In genomic region chr9:92598382-92598781, GRCh38 we compare ENCODE assay signal across 1 cellular context.
TF ChIP-seq lines count a peak whose summit lies in the region.

No MANE protein-coding gene starts in this region.

TF ChIP-seq in HepG2, 621 proteins besides CTCF, POLR2A, EP300 and RAD21 (continued from another document and continues in another):
- peak; percentile 32; the same call in 1 of the 2 replicates for TF ChIP-seq ZFX (CRISPR knock-in tag; IDR thresholded peaks at IDR 0.05; ENCODE audit: low read depth)
- peak; percentile 32; the same call in 1 of the 2 replicates for TF ChIP-seq PHF20 (CRISPR knock-in tag; IDR thresholded peaks at IDR 0.05)
- TF ChIP-seq ZNF652 (CRISPR knock-in tag; IDR thresholded peaks at IDR 0.05; ENCODE audit: borderline replicate concordance, low read depth), result no peak
- no peak for TF ChIP-seq MXD1 (CRISPR knock-in tag; IDR thresholded peaks at IDR 0.05)
- peak; percentile 57; the same call in 1 of the 2 replicates for TF ChIP-seq ZNF292 (CRISPR knock-in tag; IDR thresholded peaks at IDR 0.05; ENCODE audit: borderline replicate concordance, low read depth)
- TF ChIP-seq GRHL1 (CRISPR knock-in tag; conservative IDR thresholded peaks at IDR 0.05), result no peak
- TF ChIP-seq SNAPC4 (CRISPR knock-in tag; IDR thresholded peaks at IDR 0.05), result no peak
- TF ChIP-seq MAZ (IDR thresholded peaks at IDR 0.05; ENCODE audit: borderline replicate concordance, low read depth, low read length), result no peak
- 0 out of 2 replicates have a peak, but pooled peaks have one; percentile 30 for TF ChIP-seq MAZ (CRISPR knock-in tag; IDR thresholded peaks at IDR 0.05; ENCODE audit: low read depth)
- 0 out of 2 replicates have a peak, but pooled peaks have one; percentile 43 for TF ChIP-seq ZBTB38 (CRISPR knock-in tag; IDR thresholded peaks at IDR 0.05)
- TF ChIP-seq ZKSCAN1 (IDR thresholded peaks at IDR 0.05; ENCODE audit: low read length), result no peak
- peak; percentile 71; the same call in 1 of the 2 replicates for TF ChIP-seq MYC (CRISPR knock-in tag; IDR thresholded peaks at IDR 0.05; ENCODE audit: borderline replicate concordance)
- peak; percentile 15; the same call in 1 of the 2 replicates for TF ChIP-seq ETV5 (CRISPR knock-in tag; IDR thresholded peaks at IDR 0.05; ENCODE audit: borderline replicate concordance)
- no peak for TF ChIP-seq LCORL (IDR thresholded peaks at IDR 0.05)
- peak; percentile 39; the same call in 1 of the 2 replicates for TF ChIP-seq LCORL (CRISPR knock-in tag; IDR thresholded peaks at IDR 0.05)
- TF ChIP-seq ZNF768 (CRISPR knock-in tag; IDR thresholded peaks at IDR 0.05), result no peak
- no peak for TF ChIP-seq SAP130 (CRISPR knock-in tag; IDR thresholded peaks at IDR 0.05; ENCODE audit: low read depth)
- TF ChIP-seq MED8 (CRISPR knock-in tag; IDR thresholded peaks at IDR 0.05; ENCODE audit: insufficient replicate concordance), result no peak
- no peak for TF ChIP-seq NR1H2 (CRISPR knock-in tag; IDR thresholded peaks at IDR 0.05; ENCODE audit: borderline replicate concordance, low read depth)
- TF ChIP-seq POGZ (CRISPR knock-in tag; IDR thresholded peaks at IDR 0.05), result peak; percentile 49; the same call in 1 of the 2 replicates
- no peak for TF ChIP-seq ZNF343 (CRISPR knock-in tag; IDR thresholded peaks at IDR 0.05)
- TF ChIP-seq ZNF121 (CRISPR knock-in tag; IDR thresholded peaks at IDR 0.05), result peak; percentile 66
- peak; percentile 39; the same call in 1 of the 2 replicates for TF ChIP-seq SALL1 (CRISPR knock-in tag; IDR thresholded peaks at IDR 0.05)
- TF ChIP-seq KDM5B (CRISPR knock-in tag; IDR thresholded peaks at IDR 0.05; ENCODE audit: borderline replicate concordance), result peak; percentile 45; the same call in 1 of the 2 replicates
- no peak for TF ChIP-seq ZBTB10 (CRISPR knock-in tag; IDR thresholded peaks at IDR 0.05; ENCODE audit: borderline replicate concordance)
- no peak for TF ChIP-seq HNF1A (IDR thresholded peaks at IDR 0.05; ENCODE audit: low read depth)
- no peak for TF ChIP-seq HNF1A (CRISPR knock-in tag; IDR thresholded peaks at IDR 0.05; ENCODE audit: borderline replicate concordance)
- 0 out of 2 replicates have a peak, but pooled peaks have one; percentile 16 for TF ChIP-seq RXRB (CRISPR knock-in tag; IDR thresholded peaks at IDR 0.05; ENCODE audit: borderline replicate concordance)
- no peak for TF ChIP-seq MAFF (IDR thresholded peaks at IDR 0.05; ENCODE audit: low read depth, low read length)
- TF ChIP-seq SNAI1 (CRISPR knock-in tag; IDR thresholded peaks at IDR 0.05; ENCODE audit: borderline replicate concordance), result no peak
- TF ChIP-seq PAXIP1 (CRISPR knock-in tag; conservative IDR thresholded peaks at IDR 0.05), result peak; percentile 44; the same call in 1 of the 2 replicates
- peak; percentile 44; the same call in 1 of the 2 replicates for TF ChIP-seq MED1 (CRISPR knock-in tag; IDR thresholded peaks at IDR 0.05)
- peak; percentile 36; the same call in 1 of the 2 replicates for TF ChIP-seq ZMYM3 (CRISPR knock-in tag; IDR thresholded peaks at IDR 0.05)
- TF ChIP-seq SAFB2 (CRISPR knock-in tag; IDR thresholded peaks at IDR 0.05; ENCODE audit: borderline replicate concordance, low read depth), result no peak
- TF ChIP-seq HNF1B (CRISPR knock-in tag; IDR thresholded peaks at IDR 0.05), result 0 out of 2 replicates have a peak, but pooled peaks have one; percentile 24
- peak; percentile 61 for TF ChIP-seq MAX (IDR thresholded peaks at IDR 0.05)
- no peak for TF ChIP-seq CC2D1A (CRISPR knock-in tag; IDR thresholded peaks at IDR 0.05)
- peak; percentile 20; the same call in 1 of the 2 replicates for TF ChIP-seq HOXA3 (CRISPR knock-in tag; IDR thresholded peaks at IDR 0.05)
- TF ChIP-seq ZNF484 (CRISPR knock-in tag; IDR thresholded peaks at IDR 0.05; ENCODE audit: borderline replicate concordance, low read depth), result no peak
- TF ChIP-seq CERS6 (CRISPR knock-in tag; IDR thresholded peaks at IDR 0.05), result no peak
